Comparison of ENCODE assay signal across 7 cellular contexts in genomic region chr14:105744213-105744787, GRCh38.
DNase-seq lines count a peak whose midpoint lies in the region; ATAC-seq and TF ChIP-seq lines count a peak whose summit lies in the region.
"Not testable (repeated sequence)": the region's sequence is repeated elsewhere in the genome, so short reads cannot be mapped to it uniquely, and the experiment has no call there.

No MANE protein-coding gene starts in this region.

- ATAC-seq in Panc1: peak; percentile 57; the same call in 1 of the 2 replicates
- peak; percentile 4 for ATAC-seq in activated naive CD8-positive, alpha-beta T cell treated with anti-CD3 and anti-CD28 coated beads, Interleukin-2, amount 50 U/mL, for 24 hours
- ATAC-seq in memory B cell (ENCODE audit: low read depth); stimulated activated memory B cell treated with anti-CD40 and anti-IgM and Interleukin-4, amounts not matched to agents 10 μg/mL and 1 μg/mL and 100 μg/mL, for 72 hours: not testable (repeated sequence)

- not testable (repeated sequence) for H3K9ac ChIP-seq in Karpas-422 (ENCODE audit: low read length)

- CTCF ChIA-PET in Panc1 (lab: Charles Lee): not testable (repeated sequence)

- H3K9me3 Mint-ChIP-seq in activated naive CD8-positive, alpha-beta T cell treated with anti-CD3 and anti-CD28 coated beads, Interleukin-2, amount 50 U/mL, for 24 hours; memory B cell; stimulated activated memory B cell treated with anti-CD40 and anti-IgM and Interleukin-4, amounts not matched to agents 10 μg/mL and 1 μg/mL and 100 μg/mL, for 72 hours: not testable (repeated sequence)

- DNase-seq in Karpas-422: peak; percentile 41
- not testable (repeated sequence) for DNase-seq in Panc1 (ENCODE audit: low read depth, low spot score); activated naive CD8-positive, alpha-beta T cell treated with anti-CD3 and anti-CD28 coated beads, Interleukin-2, amount 50 U/mL, for 24 hours; memory B cell (ENCODE audit: low spot score in 2 of 2)

- POLR2A ChIA-PET in Panc1 (lab: Charles Lee): not testable (repeated sequence)

- not testable (repeated sequence) for H3K36me3 ChIP-seq in DOHH2 (ENCODE audit: control insufficient read depth, low read length); Panc1 (ENCODE audit: control insufficient read depth, insufficient read depth, low read length)
- peaks cover 10% of the 10 kb centered on the region for H3K36me3 ChIP-seq in Karpas-422 (ENCODE audit: insufficient read depth, low read length)

- peak overlapping the region; percentile 34 for H3K27ac ChIP-seq in DOHH2 (ENCODE audit: low read depth, low read length)
- H3K27ac ChIP-seq in Karpas-422 (ENCODE audit: low read length): peak overlapping the region; percentile 56; the same call in 1 of the 2 replicates
- not testable (repeated sequence) for H3K27ac ChIP-seq in Panc1 (ENCODE audit: low read length)

- not testable (repeated sequence) for H3K4me1 ChIP-seq in DOHH2 (ENCODE audit: control insufficient read depth, low read length); Panc1 (ENCODE audit: control insufficient read depth, insufficient read depth, low read length)
- H3K4me1 ChIP-seq in Karpas-422 (ENCODE audit: low read length): peaks cover 23% of the 10 kb centered on the region

- H3K4me3 ChIP-seq in DOHH2 (ENCODE audit: low read length); Karpas-422 (ENCODE audit: low read length); Panc1 (ENCODE audit: low read depth in 2 of 2, low read length in 2 of 2): not testable (repeated sequence)
- H3K4me3 ChIP-seq in GM12875 (ENCODE audit: low read depth, low read length): peak overlapping the region; percentile 45

- H3K27me3 Mint-ChIP-seq in activated naive CD8-positive, alpha-beta T cell treated with anti-CD3 and anti-CD28 coated beads, Interleukin-2, amount 50 U/mL, for 24 hours; memory B cell; stimulated activated memory B cell treated with anti-CD40 and anti-IgM and Interleukin-4, amounts not matched to agents 10 μg/mL and 1 μg/mL and 100 μg/mL, for 72 hours: not testable (repeated sequence)

- H3K4me3 Mint-ChIP-seq in activated naive CD8-positive, alpha-beta T cell treated with anti-CD3 and anti-CD28 coated beads, Interleukin-2, amount 50 U/mL, for 24 hours: not testable (repeated sequence)
- H3K4me3 Mint-ChIP-seq in memory B cell: peak overlapping the region; percentile 87
- H3K4me3 Mint-ChIP-seq in stimulated activated memory B cell treated with anti-CD40 and anti-IgM and Interleukin-4, amounts not matched to agents 10 μg/mL and 1 μg/mL and 100 μg/mL, for 72 hours: peak overlapping the region; percentile 86

- not testable (repeated sequence) for H4K20me1 ChIP-seq in DOHH2 (ENCODE audit: control insufficient read depth, insufficient read depth, low read depth, low read length); Karpas-422 (ENCODE audit: insufficient read depth, low read depth, low read length)

- in situ Hi-C loops in Panc1 (cut with HindIII; ENCODE audit: low pct_unique_long_range_greater_than_20kb, low sequenced_read_pairs): not testable (repeated sequence)

- H3K27me3 ChIP-seq in DOHH2 (ENCODE audit: control insufficient read depth, low read length); Karpas-422 (ENCODE audit: low read length); Panc1 (ENCODE audit: control insufficient read depth, insufficient read depth, low read length): not testable (repeated sequence)

- H3K79me2 ChIP-seq in DOHH2 (ENCODE audit: control insufficient read depth, low read length); Karpas-422 (ENCODE audit: low read length): not testable (repeated sequence)

- not testable (repeated sequence) for H3K27ac Mint-ChIP-seq in activated naive CD8-positive, alpha-beta T cell treated with anti-CD3 and anti-CD28 coated beads, Interleukin-2, amount 50 U/mL, for 24 hours
- peak overlapping the region; percentile 47 for H3K27ac Mint-ChIP-seq in memory B cell
- peak overlapping the region; percentile 80 for H3K27ac Mint-ChIP-seq in stimulated activated memory B cell treated with anti-CD40 and anti-IgM and Interleukin-4, amounts not matched to agents 10 μg/mL and 1 μg/mL and 100 μg/mL, for 72 hours

- not testable (repeated sequence) for H3K36me3 Mint-ChIP-seq in activated naive CD8-positive, alpha-beta T cell treated with anti-CD3 and anti-CD28 coated beads, Interleukin-2, amount 50 U/mL, for 24 hours (ENCODE audit: low read depth)
- peaks cover 34% of the 10 kb centered on the region for H3K36me3 Mint-ChIP-seq in memory B cell
- H3K36me3 Mint-ChIP-seq in stimulated activated memory B cell treated with anti-CD40 and anti-IgM and Interleukin-4, amounts not matched to agents 10 μg/mL and 1 μg/mL and 100 μg/mL, for 72 hours: peaks cover 71% of the 10 kb centered on the region

- not testable (repeated sequence) for H3K9me3 ChIP-seq in DOHH2 (ENCODE audit: control insufficient read depth, insufficient read depth, low read length); Karpas-422 (ENCODE audit: low read length); Panc1 (ENCODE audit: control insufficient read depth, insufficient read depth, low read depth, low read length)

- BruUV-seq in Panc1 (replicated peaks; lab: Mats Ljungman, UMichigan): not testable (repeated sequence)

- H3F3A ChIP-seq in DOHH2 (ENCODE audit: control insufficient read depth, insufficient read depth): not testable (repeated sequence)

- not testable (repeated sequence) for H3K4me1 Mint-ChIP-seq in activated naive CD8-positive, alpha-beta T cell treated with anti-CD3 and anti-CD28 coated beads, Interleukin-2, amount 50 U/mL, for 24 hours
- peaks cover 34% of the 10 kb centered on the region for H3K4me1 Mint-ChIP-seq in memory B cell
- H3K4me1 Mint-ChIP-seq in stimulated activated memory B cell treated with anti-CD40 and anti-IgM and Interleukin-4, amounts not matched to agents 10 μg/mL and 1 μg/mL and 100 μg/mL, for 72 hours: peaks cover 37% of the 10 kb centered on the region

- H3K4me2 ChIP-seq in DOHH2 (ENCODE audit: low read length) (peak overlapping the region; percentile 16; the same call in 1 of the 2 replicates), Karpas-422 (ENCODE audit: low read depth, low read length, poor library complexity, severe bottlenecking) (peak overlapping the region; percentile 42)

- intact Hi-C loops in Panc1 (cut with micrococcal nuclease; ENCODE audit: unreplicated experiment): not testable (repeated sequence)

- H2AFZ ChIP-seq in Karpas-422 (ENCODE audit: low read length): not testable (repeated sequence)

- H3K9me2 ChIP-seq in DOHH2 (replicated peaks; ENCODE audit: control insufficient read depth, low read length); Karpas-422 (replicated peaks; ENCODE audit: insufficient read depth, low read length): not testable (repeated sequence)

- not testable (repeated sequence) for TF ChIP-seq CTCF in DOHH2 (IDR thresholded peaks at IDR 0.05; ENCODE audit: low read depth, low read length, poor library complexity, severe bottlenecking); GM12875 (IDR thresholded peaks at IDR 0.05; ENCODE audit: borderline replicate concordance, insufficient read depth, low read depth, low read length); Panc1 (IDR thresholded peaks at IDR 0.05)
